ENCODE assay signal across 25 cellular contexts in genomic region chr3:189703865-189704264, GRCh38.
"Had no signal": no experiment of that assay in that cellular context is flagged by ENCODE, and none has a peak within 500 bp of the region (broad histone marks: within the 10 kb centered on the region; RNA-seq: fewer than 3 reads in every experiment).

No MANE protein-coding gene starts in this region.

- H3K4me3 ChIP-seq: esophagus squamous epithelium, lower lobe of right lung, prostate gland, sigmoid colon, skin epidermis, thoracic aorta, tibial nerve, upper lobe of left lung had no signal

- H3K27me3 ChIP-seq: esophagus squamous epithelium, neutrophil, sigmoid colon, tibial nerve, upper lobe of left lung had no signal

- H3K27ac ChIP-seq: lower lobe of right lung, neutrophil, prostate gland, sigmoid colon, skin epidermis, thoracic aorta, tibial nerve, upper lobe of left lung had no signal

- FAIRE-seq: endometrium, urothelium cell line had no signal

- H3K9me3 ChIP-seq: esophagus squamous epithelium, lower lobe of right lung, neutrophil, prostate gland, sigmoid colon, thoracic aorta, tibial nerve, upper lobe of left lung had no signal

- H3K4me1 ChIP-seq: lower lobe of right lung, prostate gland, sigmoid colon, tibial nerve, upper lobe of left lung had no signal

- H3K36me3 ChIP-seq: esophagus squamous epithelium, lower lobe of right lung, neutrophil, prostate gland, sigmoid colon, thoracic aorta, tibial nerve, upper lobe of left lung had no signal

- DNase-seq: cortex of kidney; effector memory CD8-positive, alpha-beta T cell; erythroblast; esophagus squamous epithelium; foreskin melanocyte; hypothalamus; immature natural killer cell; islet precursor cell; kidney glomerular epithelial cell; left ventricle myocardium superior; lower lobe of right lung; natural killer cell; right cardiac atrium; sigmoid colon; stimulated activated CD4-positive, alpha-beta T cell treated with anti-CD3 and anti-CD28 coated beads, Interleukin-15, amount 100 ng/mL, for 24 hours; stimulated activated CD4-positive, alpha-beta T cell treated with anti-CD3 and anti-CD28 coated beads, Interleukin-2, amount 100 ng/mL, for 48 hours; stimulated activated naive B cell treated with anti-CD40 and anti-IgM and Interleukin-4, amounts not matched to agents 10 μg/mL and 1 μg/mL and 100 μg/mL, for 72 hours; upper lobe of left lung had no signal

- ATAC-seq: effector memory CD8-positive, alpha-beta T cell; left ventricle myocardium superior; lower lobe of right lung; natural killer cell; right cardiac atrium; stimulated activated naive B cell treated with anti-CD40 and anti-IgM and Interleukin-4, amounts not matched to agents 10 μg/mL and 1 μg/mL and 100 μg/mL, for 72 hours had no signal
